Comparison of ENCODE assay signal across 6 cellular contexts in genomic region chr5:67827521-67827920, GRCh38.
"Had no signal": no experiment of that assay in that cellular context is flagged by ENCODE, and none has a peak within 500 bp of the region (broad histone marks: within the 10 kb centered on the region; RNA-seq: fewer than 3 reads in every experiment).

No MANE protein-coding gene starts in this region.

- H3K27ac ChIP-seq: HL-60 had no signal

- H3K27ac Mint-ChIP-seq: IgD-negative memory B cell had no signal

- H3K4me1 Mint-ChIP-seq: IgD-negative memory B cell had no signal

- DNase-seq: IMR-90, KBM-7 had no signal

- H3K4me3 Mint-ChIP-seq: IgD-negative memory B cell had no signal

- ATAC-seq: HepG2, K562 had no signal

- H3K9me3 Mint-ChIP-seq: IgD-negative memory B cell had no signal

- H3K27me3 Mint-ChIP-seq: IgD-negative memory B cell had no signal

- H3K4me3 ChIP-seq: K562 had no signal
